In genomic region chr2:128321421-128321775, GRCh38 we compare ENCODE assay signal across 8 cellular contexts. TPM values are rescaled to one million over a fixed set of nuclear protein-coding genes. Genes with fewer than 3 reads are reported as not detected.
DNase-seq lines count a peak whose midpoint lies in the region; ATAC-seq and TF ChIP-seq lines count a peak whose summit lies in the region.

No MANE protein-coding gene starts in this region.

- DNase-seq in activated B cell treated with CpG ODN at 0.5 μM for 24 hours (no peak), hepatocyte (ENCODE audit: low spot score) (no peak), NCI-H2227 treated with DMSO at 0.1 percent for 48 hours (lab: John Stamatoyannopoulos, UW) (no peak)

- H3K27ac Mint-ChIP-seq in activated B cell treated with CpG ODN at 0.5 μM for 24 hours, result peak overlapping the region; percentile 12

- H3K36me3 ChIP-seq in hepatocyte (replicated peaks; ENCODE audit: insufficient read depth, low read depth) (no peaks in the 10 kb centered on the region), skeletal muscle satellite cell (ENCODE audit: insufficient read depth, low read length) (no peaks in the 10 kb centered on the region)

- H3K27me3 ChIP-seq in hepatocyte, result no peaks in the 10 kb centered on the region
- H3K27me3 ChIP-seq in skeletal muscle satellite cell (ENCODE audit: control insufficient read depth, insufficient read depth, low read length), result no peaks in the 10 kb centered on the region

- H3K9me2 ChIP-seq in hepatocyte (replicated peaks; ENCODE audit: insufficient read depth), result no peaks in the 10 kb centered on the region

- H3K4me1 Mint-ChIP-seq in activated B cell treated with CpG ODN at 0.5 μM for 24 hours, result peaks cover 19% of the 10 kb centered on the region

- peak overlapping the region; percentile 78 for H3K4me3 Mint-ChIP-seq in activated B cell treated with CpG ODN at 0.5 μM for 24 hours

- H4K20me1 ChIP-seq in hepatocyte (ENCODE audit: insufficient read depth, poor library complexity, severe bottlenecking), result peaks cover 15% of the 10 kb centered on the region

- no peaks in the 10 kb centered on the region for H3K27me3 Mint-ChIP-seq in activated B cell treated with CpG ODN at 0.5 μM for 24 hours

- intact Hi-C loops in activated B cell treated with CpG ODN at 0.5 μM for 24 hours (cut with micrococcal nuclease), result loop anchor here (2.0 to 5.0 kb wide), 2 partner anchors 431 to 1555 kb away; no protein-coding TSS in a partner anchor

- H3K9me3 ChIP-seq in hepatocyte (ENCODE audit: low read depth) (no peaks in the 10 kb centered on the region), skeletal muscle satellite cell (replicated peaks; ENCODE audit: low read length) (no peaks in the 10 kb centered on the region)

- H3K4me3 ChIP-seq in hepatocyte (no peak overlapping the region), skeletal muscle satellite cell (ENCODE audit: low read length) (peak overlapping the region; percentile 76)

- no peak overlapping the region for H3K27ac ChIP-seq in hepatocyte

- H3K4me2 ChIP-seq in hepatocyte (peak overlapping the region; percentile 97), skeletal muscle satellite cell (ENCODE audit: low read length) (peak overlapping the region; percentile 94)

- no peak overlapping the region for H3K9ac ChIP-seq in skeletal muscle satellite cell (ENCODE audit: low read depth, low read length)

- ATAC-seq in HG03378 (IDR thresholded peaks at IDR 0.05; ENCODE audit: unreplicated experiment), result peak; percentile 1
- ATAC-seq in activated B cell treated with CpG ODN at 0.5 μM for 24 hours (ENCODE audit: low read depth), result no peak
- ATAC-seq in HG02885 (IDR thresholded peaks at IDR 0.05; ENCODE audit: poor library complexity, unreplicated experiment), result no peak
- ATAC-seq in HG03159 (IDR thresholded peaks at IDR 0.05; ENCODE audit: unreplicated experiment), result no peak
- no peak for ATAC-seq in HG02571 (IDR thresholded peaks at IDR 0.05; ENCODE audit: unreplicated experiment)

- TF ChIP-seq CTCF in activated B cell treated with CpG ODN at 0.5 μM for 24 hours (IDR thresholded peaks at IDR 0.05), result no peak
- TF ChIP-seq CTCF in hepatocyte (IDR thresholded peaks at IDR 0.05; ENCODE audit: poor library complexity), result no peak

- 69% methylated on average over 15 of the region's 15 CpGs for WGBS in hepatocyte (ENCODE audit: low lambda C conversion rate, missing lambda C conversion rate)

- no peak overlapping the region for H2AFZ ChIP-seq in hepatocyte

- peaks cover 2% of the 10 kb centered on the region for H3K36me3 Mint-ChIP-seq in activated B cell treated with CpG ODN at 0.5 μM for 24 hours (ENCODE audit: low read depth)

- H3K4me1 ChIP-seq in hepatocyte (ENCODE audit: insufficient read depth) (peaks cover 16% of the 10 kb centered on the region), skeletal muscle satellite cell (ENCODE audit: control insufficient read depth, insufficient read depth, low read length) (peaks cover 25% of the 10 kb centered on the region)

- H3K79me2 ChIP-seq in hepatocyte, result peaks cover 15% of the 10 kb centered on the region

- H3K9me3 Mint-ChIP-seq in activated B cell treated with CpG ODN at 0.5 μM for 24 hours, result no peaks in the 10 kb centered on the region

- CTCF ChIA-PET in activated B cell treated with CpG ODN at 0.5 μM for 24 hours (lab: Charles Lee), result interaction anchor here (1.2 to 1.3 kb wide), 2 partner anchors 12 to 1529 kb away, joined by 3 read pairs; no protein-coding TSS in a partner anchor

- POLR2A ChIA-PET in activated B cell treated with CpG ODN at 0.5 μM for 24 hours (lab: Charles Lee), result no interaction called here

RNA-seq across cellular contexts. Expression of gene HS6ST1, which starts 2.7 kb away (rescaled TPM):
- total RNA-seq in activated B cell treated with CpG ODN at 0.5 μM for 24 hours, result 14.1 and 16.9 TPM in 2 replicates
- total RNA-seq in hepatocyte, result 35.7 and 48.3 TPM in 2 replicates
- 34.9 and 46.7 TPM in 2 replicates for polyA plus RNA-seq in hepatocyte
- total RNA-seq in skeletal muscle satellite cell (2012; rRNA removed), result 12.4 and 20.3 TPM in 2 replicates
